In the genomic region with DNA sequence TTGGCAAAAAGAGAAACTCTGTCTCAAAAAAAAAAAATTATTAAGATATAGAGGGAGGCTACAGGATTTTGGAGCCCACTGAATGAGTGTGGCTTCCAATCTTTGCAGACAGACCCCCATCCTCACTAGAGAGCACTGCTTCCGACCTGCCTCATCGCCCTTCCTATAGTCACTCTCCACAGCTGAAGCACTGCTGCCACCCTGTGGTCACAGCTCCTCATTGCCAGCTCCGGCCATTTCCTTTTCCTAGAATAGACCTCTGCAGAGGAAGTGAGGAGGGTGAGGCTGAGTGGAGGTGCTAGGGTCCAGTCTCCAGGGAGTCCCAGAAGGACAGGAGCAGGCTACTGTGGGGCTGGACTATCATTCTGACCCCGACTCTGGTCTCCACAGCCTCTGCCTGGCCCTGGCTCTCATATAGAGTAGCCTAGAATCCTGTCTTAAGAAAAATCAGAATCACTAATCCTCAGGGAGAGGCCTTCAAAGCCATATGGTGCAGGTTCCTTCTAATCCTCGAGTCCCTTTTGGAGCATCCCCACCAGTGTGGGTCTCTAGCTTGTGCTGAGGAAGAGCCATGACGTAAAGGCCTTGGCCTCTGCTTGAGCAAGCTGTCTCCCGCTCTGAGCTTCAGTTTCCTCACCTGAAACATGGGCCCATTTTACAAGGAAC, we compare ENCODE assay signal across 8 cellular contexts. TPM values are rescaled to one million over a fixed set of nuclear protein-coding genes. Genes with fewer than 3 reads are reported as not detected.
DNase-seq lines count a peak whose midpoint lies in the region; ATAC-seq and TF ChIP-seq lines count a peak whose summit lies in the region.

No MANE protein-coding gene starts in this region.

- no TSS peak for BruUV-seq in Caco-2 (replicated peaks; lab: Mats Ljungman, UMichigan)

- ATAC-seq in GM21367 (IDR thresholded peaks at IDR 0.05; ENCODE audit: unreplicated experiment) = peak; percentile 82

- POLR2A ChIA-PET in Caco-2 (lab: Charles Lee) = interaction anchor here (0.6 to 1.0 kb wide), 2 partner anchors 135 to 156 kb away, joined by 3 to 4 read pairs; no protein-coding TSS in a partner anchor

- H3K4me3 ChIP-seq in Caco-2 (ENCODE audit: low read depth, low read length) = no peak overlapping the region
- H3K4me3 ChIP-seq in effector memory CD4-positive, alpha-beta T cell (ENCODE audit: insufficient read depth, low read depth, low read length, poor library complexity, severe bottlenecking) = no peak overlapping the region

- CTCF ChIA-PET in Caco-2 (lab: Charles Lee) = interaction anchor here (0.5 to 2.1 kb wide), 14 partner anchors 8 to 295 kb away, joined by 3 to 17 read pairs (median 5); a partner anchor contains a TSS

- TF ChIP-seq CTCF in Caco-2 (IDR thresholded peaks at IDR 0.05; ENCODE audit: insufficient read depth in 1 of 2, low read depth in 1 of 2, low read length in 1 of 2, severe bottlenecking in 1 of 2, unreplicated experiment in 1 of 2) = peak; percentile 81 to 91

- no peaks in the 10 kb centered on the region for H3K9me3 Mint-ChIP-seq in Caco-2 (ENCODE audit: unreplicated experiment)

- no peak overlapping the region for H3K27ac ChIP-seq in effector memory CD4-positive, alpha-beta T cell (ENCODE audit: insufficient read depth, low read length, poor library complexity, severe bottlenecking)

- intact Hi-C loops in Caco-2 (cut with micrococcal nuclease; ENCODE audit: unreplicated experiment) = loop anchor here (1.0 to 2.0 kb wide), 5 partner anchors 26 to 184 kb away; no protein-coding TSS in a partner anchor

- no peaks in the 10 kb centered on the region for H3K27me3 Mint-ChIP-seq in Caco-2 (ENCODE audit: insufficient read depth, unreplicated experiment)

- no peak overlapping the region for H3K4me3 Mint-ChIP-seq in Caco-2 (ENCODE audit: unreplicated experiment)

- peaks cover 28% of the 10 kb centered on the region for H3K36me3 Mint-ChIP-seq in Caco-2 (ENCODE audit: insufficient read depth, unreplicated experiment)

- no peaks in the 10 kb centered on the region for H3K4me1 Mint-ChIP-seq in Caco-2 (ENCODE audit: low read depth, unreplicated experiment)

- DNase-seq in Caco-2 = peak; percentile 80 to 88
- peak; percentile 87 for DNase-seq in HT1080 (ENCODE audit: low read depth)
- peak; percentile 70 for DNase-seq in NOMO-1 treated with dmso at 0.1 percent for 144 hours (lab: John Stamatoyannopoulos, UW; ENCODE audit: unreplicated experiment)
- peak; percentile 95 for DNase-seq in activated CD8-positive, alpha-beta memory T cell treated with anti-CD3 and anti-CD28 coated beads for 24 hours
- peak; percentile 56 to 71 (median 60) for DNase-seq in effector memory CD4-positive, alpha-beta T cell
- DNase-seq in midbrain (lab: John Stamatoyannopoulos, UW) = peak; percentile 84
- peak; percentile 93 for DNase-seq in stimulated activated CD8-positive, alpha-beta memory T cell treated with anti-CD3 and anti-CD28 coated beads, Interleukin-4, amount 100 ng/mL, for 48 hours

- no peak overlapping the region for H3K27ac Mint-ChIP-seq in Caco-2 (ENCODE audit: unreplicated experiment)

- no peaks in the 10 kb centered on the region for H3K9me3 ChIP-seq in Caco-2
- no peaks in the 10 kb centered on the region for H3K9me3 ChIP-seq in effector memory CD4-positive, alpha-beta T cell (ENCODE audit: control insufficient read depth, low read length)

- H3K36me3 ChIP-seq in Caco-2 (ENCODE audit: control insufficient read depth, insufficient read depth, low read length) = peaks cover 4% of the 10 kb centered on the region
- peaks cover 46% of the 10 kb centered on the region for H3K36me3 ChIP-seq in effector memory CD4-positive, alpha-beta T cell (ENCODE audit: control insufficient read depth, insufficient read depth, low read length)

- H3K4me1 ChIP-seq in Caco-2 = no peaks in the 10 kb centered on the region
- peaks cover 4% of the 10 kb centered on the region for H3K4me1 ChIP-seq in effector memory CD4-positive, alpha-beta T cell (ENCODE audit: control insufficient read depth, insufficient read depth, low read length, poor library complexity, severe bottlenecking)

- no peaks in the 10 kb centered on the region for H3K27me3 ChIP-seq in Caco-2 (replicated peaks; ENCODE audit: control insufficient read depth, insufficient read depth, low read length)
- no peaks in the 10 kb centered on the region for H3K27me3 ChIP-seq in effector memory CD4-positive, alpha-beta T cell (replicated peaks; ENCODE audit: control insufficient read depth, insufficient read depth, low read length, poor library complexity, severe bottlenecking)

RNA-seq across cellular contexts. Expression of a gene that starts 1.4 kb away (rescaled TPM):
- total RNA-seq in Caco-2 (2022) = 2.4 TPM in 1 of 2 replicates, not detected in the other
- total RNA-seq in HT1080 (2014; rRNA removed; shearing (Covaris generic)) = not detected in 2 replicates
- not detected in 2 replicates for polyA plus RNA-seq in HT1080 (2015; cell fraction: cytosol; rRNA removed)
- polyA plus RNA-seq in HT1080 (2015; cell fraction: nucleus; rRNA removed) = not detected in 2 replicates

RNA-seq across cellular contexts. Expression of a gene that starts 7.6 kb away (rescaled TPM):
- 43.9 and 50.7 TPM in 2 replicates for total RNA-seq in Caco-2 (2022)
- total RNA-seq in HT1080 (2014; rRNA removed; shearing (Covaris generic)) = 88.1 and 98.4 TPM in 2 replicates
- 33.6 and 42.4 TPM in 2 replicates for polyA plus RNA-seq in HT1080 (2015; cell fraction: cytosol; rRNA removed)
- 88.7 and 97.6 TPM in 2 replicates for polyA plus RNA-seq in HT1080 (2015; cell fraction: nucleus; rRNA removed)

RNA-seq across cellular contexts. Expression of a gene that starts 9.4 kb away (rescaled TPM):
- 2.4 and 3.9 TPM in 2 replicates for total RNA-seq in Caco-2 (2022)
- total RNA-seq in HT1080 (2014; rRNA removed; shearing (Covaris generic)) = 12.3 and 18.9 TPM in 2 replicates
- 6.9 and 9.9 TPM in 2 replicates for polyA plus RNA-seq in HT1080 (2015; cell fraction: cytosol; rRNA removed)
- polyA plus RNA-seq in HT1080 (2015; cell fraction: nucleus; rRNA removed) = 76.6 and 83.4 TPM in 2 replicates

RNA-seq across cellular contexts. Expression of a gene that starts 56.8 kb away (rescaled TPM):
- total RNA-seq in Caco-2 (2022) = 1,036 and 1,143 TPM in 2 replicates
- total RNA-seq in HT1080 (2014; rRNA removed; shearing (Covaris generic)) = 166 and 243 TPM in 2 replicates
- polyA plus RNA-seq in HT1080 (2015; cell fraction: cytosol; rRNA removed) = 660 and 801 TPM in 2 replicates
- polyA plus RNA-seq in HT1080 (2015; cell fraction: nucleus; rRNA removed) = 739 and 834 TPM in 2 replicates
